Comparison of ENCODE assay signal across 1 cellular context in the genomic region with DNA sequence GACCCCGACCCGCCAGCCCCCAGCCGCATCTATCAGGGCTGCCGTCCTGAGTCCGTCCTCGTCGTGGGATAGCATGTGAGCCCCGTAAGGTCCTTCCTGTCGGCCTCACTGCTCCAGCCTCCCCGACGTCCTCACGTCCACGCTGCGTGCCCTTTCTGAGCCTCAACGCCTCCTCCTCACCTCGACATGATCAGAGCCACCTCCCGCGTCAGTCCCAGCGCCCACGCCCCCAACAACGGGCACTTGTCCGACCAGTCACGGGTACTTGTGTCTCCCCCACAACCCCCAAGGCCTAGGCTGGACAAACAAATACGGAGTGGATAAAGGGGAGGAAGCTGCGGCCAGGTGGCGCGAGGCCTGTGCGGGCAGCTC.
TF ChIP-seq lines count a peak whose summit lies in the region.

No MANE protein-coding gene starts in this region.

TF ChIP-seq in HepG2, 621 proteins besides CTCF, POLR2A, EP300 and RAD21 (continued from another document and continues in another):
- TF ChIP-seq, protein P1, sequence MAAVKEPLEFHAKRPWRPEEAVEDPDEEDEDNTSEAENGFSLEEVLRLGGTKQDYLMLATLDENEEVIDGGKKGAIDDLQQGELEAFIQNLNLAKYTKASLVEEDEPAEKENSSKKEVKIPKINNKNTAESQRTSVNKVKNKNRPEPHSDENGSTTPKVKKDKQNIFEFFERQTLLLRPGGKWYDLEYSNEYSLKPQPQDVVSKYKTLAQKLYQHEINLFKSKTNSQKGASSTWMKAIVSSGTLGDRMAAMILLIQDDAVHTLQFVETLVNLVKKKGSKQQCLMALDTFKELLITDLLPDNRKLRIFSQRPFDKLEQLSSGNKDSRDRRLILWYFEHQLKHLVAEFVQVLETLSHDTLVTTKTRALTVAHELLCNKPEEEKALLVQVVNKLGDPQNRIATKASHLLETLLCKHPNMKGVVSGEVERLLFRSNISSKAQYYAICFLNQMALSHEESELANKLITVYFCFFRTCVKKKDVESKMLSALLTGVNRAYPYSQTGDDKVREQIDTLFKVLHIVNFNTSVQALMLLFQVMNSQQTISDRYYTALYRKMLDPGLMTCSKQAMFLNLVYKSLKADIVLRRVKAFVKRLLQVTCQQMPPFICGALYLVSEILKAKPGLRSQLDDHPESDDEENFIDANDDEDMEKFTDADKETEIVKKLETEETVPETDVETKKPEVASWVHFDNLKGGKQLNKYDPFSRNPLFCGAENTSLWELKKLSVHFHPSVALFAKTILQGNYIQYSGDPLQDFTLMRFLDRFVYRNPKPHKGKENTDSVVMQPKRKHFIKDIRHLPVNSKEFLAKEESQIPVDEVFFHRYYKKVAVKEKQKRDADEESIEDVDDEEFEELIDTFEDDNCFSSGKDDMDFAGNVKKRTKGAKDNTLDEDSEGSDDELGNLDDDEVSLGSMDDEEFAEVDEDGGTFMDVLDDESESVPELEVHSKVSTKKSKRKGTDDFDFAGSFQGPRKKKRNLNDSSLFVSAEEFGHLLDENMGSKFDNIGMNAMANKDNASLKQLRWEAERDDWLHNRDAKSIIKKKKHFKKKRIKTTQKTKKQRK (IDR thresholded peaks at IDR 0.05; ENCODE audit: low read length), result no peak
- TF ChIP-seq ZSCAN21 (CRISPR knock-in tag; IDR thresholded peaks at IDR 0.05; ENCODE audit: borderline replicate concordance) (no peak), TBP (CRISPR knock-in tag; IDR thresholded peaks at IDR 0.05) (no peak), HNF4G (IDR thresholded peaks at IDR 0.05; ENCODE audit: borderline replicate concordance, low read depth, low read length) (no peak), HNF4G (CRISPR knock-in tag; IDR thresholded peaks at IDR 0.05; ENCODE audit: borderline replicate concordance, low read depth) (no peak), FOSL1 (CRISPR knock-in tag; IDR thresholded peaks at IDR 0.05; ENCODE audit: borderline replicate concordance) (no peak), KLF15 (CRISPR knock-in tag; IDR thresholded peaks at IDR 0.05; ENCODE audit: borderline replicate concordance) (no peak; the same call in 1 of the 2 replicates), ZNF136 (CRISPR knock-in tag; IDR thresholded peaks at IDR 0.05; ENCODE audit: low read depth) (no peak), ZC3H4 (CRISPR knock-in tag; IDR thresholded peaks at IDR 0.05; ENCODE audit: borderline replicate concordance) (peak; percentile 96; the same call in 1 of the 2 replicates), PAF1 (CRISPR knock-in tag; IDR thresholded peaks at IDR 0.05) (no peak), ZSCAN30 (CRISPR knock-in tag; IDR thresholded peaks at IDR 0.05) (no peak), FOXC1 (CRISPR knock-in tag; IDR thresholded peaks at IDR 0.05; ENCODE audit: borderline replicate concordance) (no peak), ZNF552 (CRISPR knock-in tag; IDR thresholded peaks at IDR 0.05; ENCODE audit: borderline replicate concordance) (no peak), KAT8 (CRISPR knock-in tag; IDR thresholded peaks at IDR 0.05) (no peak), ZNF737 (CRISPR knock-in tag; IDR thresholded peaks at IDR 0.05; ENCODE audit: borderline replicate concordance) (no peak), GATAD2A (CRISPR knock-in tag; IDR thresholded peaks at IDR 0.05) (peak; percentile 8; the same call in 1 of the 2 replicates), ZMYM4 (CRISPR knock-in tag; IDR thresholded peaks at IDR 0.05) (0 out of 2 replicates have a peak, but pooled peaks have one; percentile 10), SRSF9 (IDR thresholded peaks at IDR 0.05; ENCODE audit: borderline replicate concordance, insufficient read depth, low read depth, low read length, poor library complexity, severe bottlenecking) (no peak), SP1 (IDR thresholded peaks at IDR 0.05) (no peak), SP1 (CRISPR knock-in tag; IDR thresholded peaks at IDR 0.05) (peak; percentile 8; the same call in 1 of the 2 replicates), MIER3 (CRISPR knock-in tag; IDR thresholded peaks at IDR 0.05; ENCODE audit: borderline replicate concordance) (no peak), FOXP1 (IDR thresholded peaks at IDR 0.05) (no peak), FOXP1 (CRISPR knock-in tag; IDR thresholded peaks at IDR 0.05) (no peak), ZNF775 (CRISPR knock-in tag; IDR thresholded peaks at IDR 0.05; ENCODE audit: borderline replicate concordance) (no peak), SIN3B (IDR thresholded peaks at IDR 0.05; ENCODE audit: low read length) (no peak)
- TF ChIP-seq, protein P2, sequence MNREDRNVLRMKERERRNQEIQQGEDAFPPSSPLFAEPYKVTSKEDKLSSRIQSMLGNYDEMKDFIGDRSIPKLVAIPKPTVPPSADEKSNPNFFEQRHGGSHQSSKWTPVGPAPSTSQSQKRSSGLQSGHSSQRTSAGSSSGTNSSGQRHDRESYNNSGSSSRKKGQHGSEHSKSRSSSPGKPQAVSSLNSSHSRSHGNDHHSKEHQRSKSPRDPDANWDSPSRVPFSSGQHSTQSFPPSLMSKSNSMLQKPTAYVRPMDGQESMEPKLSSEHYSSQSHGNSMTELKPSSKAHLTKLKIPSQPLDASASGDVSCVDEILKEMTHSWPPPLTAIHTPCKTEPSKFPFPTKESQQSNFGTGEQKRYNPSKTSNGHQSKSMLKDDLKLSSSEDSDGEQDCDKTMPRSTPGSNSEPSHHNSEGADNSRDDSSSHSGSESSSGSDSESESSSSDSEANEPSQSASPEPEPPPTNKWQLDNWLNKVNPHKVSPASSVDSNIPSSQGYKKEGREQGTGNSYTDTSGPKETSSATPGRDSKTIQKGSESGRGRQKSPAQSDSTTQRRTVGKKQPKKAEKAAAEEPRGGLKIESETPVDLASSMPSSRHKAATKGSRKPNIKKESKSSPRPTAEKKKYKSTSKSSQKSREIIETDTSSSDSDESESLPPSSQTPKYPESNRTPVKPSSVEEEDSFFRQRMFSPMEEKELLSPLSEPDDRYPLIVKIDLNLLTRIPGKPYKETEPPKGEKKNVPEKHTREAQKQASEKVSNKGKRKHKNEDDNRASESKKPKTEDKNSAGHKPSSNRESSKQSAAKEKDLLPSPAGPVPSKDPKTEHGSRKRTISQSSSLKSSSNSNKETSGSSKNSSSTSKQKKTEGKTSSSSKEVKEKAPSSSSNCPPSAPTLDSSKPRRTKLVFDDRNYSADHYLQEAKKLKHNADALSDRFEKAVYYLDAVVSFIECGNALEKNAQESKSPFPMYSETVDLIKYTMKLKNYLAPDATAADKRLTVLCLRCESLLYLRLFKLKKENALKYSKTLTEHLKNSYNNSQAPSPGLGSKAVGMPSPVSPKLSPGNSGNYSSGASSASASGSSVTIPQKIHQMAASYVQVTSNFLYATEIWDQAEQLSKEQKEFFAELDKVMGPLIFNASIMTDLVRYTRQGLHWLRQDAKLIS (CRISPR knock-in tag; IDR thresholded peaks at IDR 0.05), result no peak
- TF ChIP-seq, protein P3, sequence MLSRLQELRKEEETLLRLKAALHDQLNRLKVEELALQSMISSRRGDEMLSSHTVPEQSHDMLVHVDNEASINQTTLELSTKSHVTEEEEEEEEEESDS (CRISPR knock-in tag; IDR thresholded peaks at IDR 0.05; ENCODE audit: borderline replicate concordance), result no peak
- TF ChIP-seq, protein P4, sequence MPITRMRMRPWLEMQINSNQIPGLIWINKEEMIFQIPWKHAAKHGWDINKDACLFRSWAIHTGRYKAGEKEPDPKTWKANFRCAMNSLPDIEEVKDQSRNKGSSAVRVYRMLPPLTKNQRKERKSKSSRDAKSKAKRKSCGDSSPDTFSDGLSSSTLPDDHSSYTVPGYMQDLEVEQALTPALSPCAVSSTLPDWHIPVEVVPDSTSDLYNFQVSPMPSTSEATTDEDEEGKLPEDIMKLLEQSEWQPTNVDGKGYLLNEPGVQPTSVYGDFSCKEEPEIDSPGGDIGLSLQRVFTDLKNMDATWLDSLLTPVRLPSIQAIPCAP (CRISPR knock-in tag; IDR thresholded peaks at IDR 0.05; ENCODE audit: low read depth), result no peak
- TF ChIP-seq, protein P5, sequence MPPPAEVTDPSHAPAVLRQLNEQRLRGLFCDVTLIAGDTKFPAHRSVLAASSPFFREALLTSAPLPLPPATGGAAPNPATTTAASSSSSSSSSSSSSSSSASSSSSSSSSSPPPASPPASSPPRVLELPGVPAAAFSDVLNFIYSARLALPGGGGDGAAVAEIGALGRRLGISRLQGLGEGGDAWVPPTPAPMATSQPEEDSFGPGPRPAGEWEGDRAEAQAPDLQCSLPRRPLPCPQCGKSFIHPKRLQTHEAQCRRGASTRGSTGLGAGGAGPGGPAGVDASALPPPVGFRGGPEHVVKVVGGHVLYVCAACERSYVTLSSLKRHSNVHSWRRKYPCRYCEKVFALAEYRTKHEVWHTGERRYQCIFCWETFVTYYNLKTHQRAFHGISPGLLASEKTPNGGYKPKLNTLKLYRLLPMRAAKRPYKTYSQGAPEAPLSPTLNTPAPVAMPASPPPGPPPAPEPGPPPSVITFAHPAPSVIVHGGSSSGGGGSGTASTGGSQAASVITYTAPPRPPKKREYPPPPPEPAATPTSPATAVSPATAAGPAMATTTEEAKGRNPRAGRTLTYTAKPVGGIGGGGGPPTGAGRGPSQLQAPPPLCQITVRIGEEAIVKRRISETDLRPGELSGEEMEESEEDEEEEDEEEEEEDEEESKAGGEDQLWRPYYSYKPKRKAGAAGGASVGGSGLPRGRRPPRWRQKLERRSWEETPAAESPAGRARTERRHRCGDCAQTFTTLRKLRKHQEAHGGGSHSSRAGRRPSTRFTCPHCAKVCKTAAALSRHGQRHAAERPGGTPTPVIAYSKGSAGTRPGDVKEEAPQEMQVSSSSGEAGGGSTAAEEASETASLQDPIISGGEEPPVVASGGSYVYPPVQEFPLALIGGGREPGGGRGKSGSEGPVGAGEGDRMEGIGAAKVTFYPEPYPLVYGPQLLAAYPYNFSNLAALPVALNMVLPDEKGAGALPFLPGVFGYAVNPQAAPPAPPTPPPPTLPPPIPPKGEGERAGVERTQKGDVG (CRISPR knock-in tag; IDR thresholded peaks at IDR 0.05; ENCODE audit: borderline replicate concordance), result no peak
- TF ChIP-seq, protein P6, sequence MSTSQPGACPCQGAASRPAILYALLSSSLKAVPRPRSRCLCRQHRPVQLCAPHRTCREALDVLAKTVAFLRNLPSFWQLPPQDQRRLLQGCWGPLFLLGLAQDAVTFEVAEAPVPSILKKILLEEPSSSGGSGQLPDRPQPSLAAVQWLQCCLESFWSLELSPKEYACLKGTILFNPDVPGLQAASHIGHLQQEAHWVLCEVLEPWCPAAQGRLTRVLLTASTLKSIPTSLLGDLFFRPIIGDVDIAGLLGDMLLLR (CRISPR knock-in tag; IDR thresholded peaks at IDR 0.05), result 0 out of 2 replicates have a peak, but pooled peaks have one; percentile 28
- TF ChIP-seq, protein P7, sequence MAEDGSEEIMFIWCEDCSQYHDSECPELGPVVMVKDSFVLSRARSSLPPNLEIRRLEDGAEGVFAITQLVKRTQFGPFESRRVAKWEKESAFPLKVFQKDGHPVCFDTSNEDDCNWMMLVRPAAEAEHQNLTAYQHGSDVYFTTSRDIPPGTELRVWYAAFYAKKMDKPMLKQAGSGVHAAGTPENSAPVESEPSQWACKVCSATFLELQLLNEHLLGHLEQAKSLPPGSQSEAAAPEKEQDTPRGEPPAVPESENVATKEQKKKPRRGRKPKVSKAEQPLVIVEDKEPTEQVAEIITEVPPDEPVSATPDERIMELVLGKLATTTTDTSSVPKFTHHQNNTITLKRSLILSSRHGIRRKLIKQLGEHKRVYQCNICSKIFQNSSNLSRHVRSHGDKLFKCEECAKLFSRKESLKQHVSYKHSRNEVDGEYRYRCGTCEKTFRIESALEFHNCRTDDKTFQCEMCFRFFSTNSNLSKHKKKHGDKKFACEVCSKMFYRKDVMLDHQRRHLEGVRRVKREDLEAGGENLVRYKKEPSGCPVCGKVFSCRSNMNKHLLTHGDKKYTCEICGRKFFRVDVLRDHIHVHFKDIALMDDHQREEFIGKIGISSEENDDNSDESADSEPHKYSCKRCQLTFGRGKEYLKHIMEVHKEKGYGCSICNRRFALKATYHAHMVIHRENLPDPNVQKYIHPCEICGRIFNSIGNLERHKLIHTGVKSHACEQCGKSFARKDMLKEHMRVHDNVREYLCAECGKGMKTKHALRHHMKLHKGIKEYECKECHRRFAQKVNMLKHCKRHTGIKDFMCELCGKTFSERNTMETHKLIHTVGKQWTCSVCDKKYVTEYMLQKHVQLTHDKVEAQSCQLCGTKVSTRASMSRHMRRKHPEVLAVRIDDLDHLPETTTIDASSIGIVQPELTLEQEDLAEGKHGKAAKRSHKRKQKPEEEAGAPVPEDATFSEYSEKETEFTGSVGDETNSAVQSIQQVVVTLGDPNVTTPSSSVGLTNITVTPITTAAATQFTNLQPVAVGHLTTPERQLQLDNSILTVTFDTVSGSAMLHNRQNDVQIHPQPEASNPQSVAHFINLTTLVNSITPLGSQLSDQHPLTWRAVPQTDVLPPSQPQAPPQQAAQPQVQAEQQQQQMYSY (CRISPR knock-in tag; IDR thresholded peaks at IDR 0.05), result no peak
- TF ChIP-seq, protein P8, sequence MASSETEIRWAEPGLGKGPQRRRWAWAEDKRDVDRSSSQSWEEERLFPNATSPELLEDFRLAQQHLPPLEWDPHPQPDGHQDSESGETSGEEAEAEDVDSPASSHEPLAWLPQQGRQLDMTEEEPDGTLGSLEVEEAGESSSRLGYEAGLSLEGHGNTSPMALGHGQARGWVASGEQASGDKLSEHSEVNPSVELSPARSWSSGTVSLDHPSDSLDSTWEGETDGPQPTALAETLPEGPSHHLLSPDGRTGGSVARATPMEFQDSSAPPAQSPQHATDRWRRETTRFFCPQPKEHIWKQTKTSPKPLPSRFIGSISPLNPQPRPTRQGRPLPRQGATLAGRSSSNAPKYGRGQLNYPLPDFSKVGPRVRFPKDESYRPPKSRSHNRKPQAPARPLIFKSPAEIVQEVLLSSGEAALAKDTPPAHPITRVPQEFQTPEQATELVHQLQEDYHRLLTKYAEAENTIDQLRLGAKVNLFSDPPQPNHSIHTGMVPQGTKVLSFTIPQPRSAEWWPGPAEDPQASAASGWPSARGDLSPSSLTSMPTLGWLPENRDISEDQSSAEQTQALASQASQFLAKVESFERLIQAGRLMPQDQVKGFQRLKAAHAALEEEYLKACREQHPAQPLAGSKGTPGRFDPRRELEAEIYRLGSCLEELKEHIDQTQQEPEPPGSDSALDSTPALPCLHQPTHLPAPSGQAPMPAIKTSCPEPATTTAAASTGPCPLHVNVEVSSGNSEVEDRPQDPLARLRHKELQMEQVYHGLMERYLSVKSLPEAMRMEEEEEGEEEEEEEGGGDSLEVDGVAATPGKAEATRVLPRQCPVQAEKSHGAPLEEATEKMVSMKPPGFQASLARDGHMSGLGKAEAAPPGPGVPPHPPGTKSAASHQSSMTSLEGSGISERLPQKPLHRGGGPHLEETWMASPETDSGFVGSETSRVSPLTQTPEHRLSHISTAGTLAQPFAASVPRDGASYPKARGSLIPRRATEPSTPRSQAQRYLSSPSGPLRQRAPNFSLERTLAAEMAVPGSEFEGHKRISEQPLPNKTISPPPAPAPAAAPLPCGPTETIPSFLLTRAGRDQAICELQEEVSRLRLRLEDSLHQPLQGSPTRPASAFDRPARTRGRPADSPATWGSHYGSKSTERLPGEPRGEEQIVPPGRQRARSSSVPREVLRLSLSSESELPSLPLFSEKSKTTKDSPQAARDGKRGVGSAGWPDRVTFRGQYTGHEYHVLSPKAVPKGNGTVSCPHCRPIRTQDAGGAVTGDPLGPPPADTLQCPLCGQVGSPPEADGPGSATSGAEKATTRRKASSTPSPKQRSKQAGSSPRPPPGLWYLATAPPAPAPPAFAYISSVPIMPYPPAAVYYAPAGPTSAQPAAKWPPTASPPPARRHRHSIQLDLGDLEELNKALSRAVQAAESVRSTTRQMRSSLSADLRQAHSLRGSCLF (CRISPR knock-in tag; IDR thresholded peaks at IDR 0.05; ENCODE audit: borderline replicate concordance), result no peak
